Comparison of ENCODE assay signal across 20 cellular contexts in genomic region chr7:20197125-20197524, GRCh38. TPM values are rescaled to one million over a fixed set of nuclear protein-coding genes. Genes with fewer than 3 reads are reported as not detected.
"Had no signal": no experiment of that assay in that cellular context is flagged by ENCODE, and none has a peak within 500 bp of the region (broad histone marks: within the 10 kb centered on the region; RNA-seq: fewer than 3 reads in every experiment).

No MANE protein-coding gene starts in this region.

- ATAC-seq: activated CD4-positive, alpha-beta T cell treated with anti-CD3 and anti-CD28 coated beads for 36 hours; activated naive CD4-positive, alpha-beta T cell treated with anti-CD3 and anti-CD28 coated beads, Interleukin-2, amount 50 U/mL, for 72 hours; naive thymus-derived CD4-positive, alpha-beta T cell had no signal

- DNase-seq: activated CD4-positive, alpha-beta memory T cell treated with anti-CD3 and anti-CD28 coated beads for 36 hours; activated CD4-positive, alpha-beta T cell treated with anti-CD3 and anti-CD28 coated beads for 36 hours; activated gamma-delta T cell treated with Interleukin-2 at 50 U/mL for 16 hours; activated T-cell treated with anti-CD3 and anti-CD28 coated beads for 4 hours; adrenal gland; colonic mucosa; foreskin melanocyte; kidney glomerular epithelial cell; left ventricle myocardium inferior; naive thymus-derived CD4-positive, alpha-beta T cell; sigmoid colon; spleen; stimulated activated naive CD4-positive, alpha-beta T cell; thyroid gland had no signal

- H3K79me2 ChIP-seq: parathyroid adenoma had no signal

- H2AFZ ChIP-seq: neural progenitor cell, parathyroid adenoma had no signal

- H3K4me2 ChIP-seq: neural progenitor cell had no signal

- H3K36me3 ChIP-seq: adrenal gland, cardiac muscle cell, colonic mucosa, left ventricle myocardium inferior, neural progenitor cell, sigmoid colon, spleen, thyroid gland had no signal

- H3K4me1 ChIP-seq: adrenal gland, colonic mucosa, thyroid gland had no signal

- H3K27me3 ChIP-seq: adrenal gland, cardiac muscle cell, colonic mucosa, neural progenitor cell, sigmoid colon, spleen, thyroid gland had no signal

- H3K9ac ChIP-seq: neural progenitor cell, parathyroid adenoma had no signal

- H3K9me3 ChIP-seq: adrenal gland, colonic mucosa, left ventricle myocardium inferior, sigmoid colon, spleen, thyroid gland had no signal

- H3K27ac ChIP-seq: adrenal gland, cardiac muscle cell, colonic mucosa, left ventricle myocardium inferior, neural progenitor cell, parathyroid adenoma, sigmoid colon, spleen, thyroid gland had no signal

- H3K4me3 ChIP-seq: adrenal gland, cardiac muscle cell, colonic mucosa, left ventricle myocardium inferior, neural progenitor cell, sigmoid colon, spleen, thyroid gland had no signal

- FAIRE-seq: astrocyte had no signal

RNA-seq across cellular contexts. Expression of gene MACC1, which starts 20.1 kb away (rescaled TPM):
- total RNA-seq: activated naive CD4-positive, alpha-beta T cell treated with anti-CD3 and anti-CD28 coated beads, Interleukin-2, amount 50 U/mL, for 72 hours; activated T-helper 1 cell treated with anti-CD3 and anti-CD28 coated beads, Interleukin-12 subunit alpha, Interleukin-12 subunit beta, Interleukin-2, Interleukin-4 antibody, amounts not matched to agents 30 ng/mL and 10 ng/mL and 1 ng/mL, durations not matched to agents 14 hours and 24 hours and 36 hours had no signal
- polyA plus RNA-seq: cardiac muscle cell had no signal
